ENCODE assay signal across 22 cellular contexts in the genomic region with DNA sequence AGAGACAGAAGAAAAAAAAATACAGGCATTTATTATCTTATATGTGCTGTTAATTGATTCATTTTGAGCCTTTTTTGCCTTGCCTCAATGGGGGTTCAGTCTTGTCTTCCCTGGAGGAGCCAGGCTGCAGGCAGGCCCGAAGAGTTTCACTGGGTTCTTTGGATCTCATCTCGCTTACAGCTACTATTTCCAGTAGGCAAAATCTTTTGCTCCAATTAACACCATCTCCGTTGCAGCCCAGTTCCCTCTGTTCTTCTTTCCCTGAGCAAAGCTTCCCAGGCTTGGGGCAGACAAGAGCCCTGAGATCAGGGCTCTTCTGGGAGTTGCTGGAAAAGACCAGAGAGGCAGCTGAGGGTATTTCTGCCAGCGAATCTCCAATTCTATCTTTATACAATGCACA.
"Had no signal": no experiment of that assay in that cellular context is flagged by ENCODE, and none has a peak within 500 bp of the region (broad histone marks: within the 10 kb centered on the region; RNA-seq: fewer than 3 reads in every experiment).

No MANE protein-coding gene starts in this region.

- H3K27ac Mint-ChIP-seq: dendritic cell treated with granulocyte-macrophage colony-stimulating factor and Interleukin-4, amounts not matched to agents 40 ng/mL and 50 ng/mL, for 4 days; effector memory CD8-positive, alpha-beta T cell; endodermal cell had no signal

- H3K4me3 ChIP-seq: colonic mucosa, coronary artery, dorsolateral prefrontal cortex, esophagus squamous epithelium, gastrocnemius medialis, gastroesophageal sphincter, heart left ventricle, heart right ventricle had no signal

- H3K9me3 Mint-ChIP-seq: dendritic cell treated with granulocyte-macrophage colony-stimulating factor and Interleukin-4, amounts not matched to agents 40 ng/mL and 50 ng/mL, for 4 days; endodermal cell had no signal

- H3K4me1 ChIP-seq: colonic mucosa, esophagus squamous epithelium, foreskin keratinocyte, gastrocnemius medialis, gastroesophageal sphincter, heart left ventricle, heart right ventricle had no signal

- H3K27me3 ChIP-seq: colonic mucosa, dorsolateral prefrontal cortex, esophagus squamous epithelium, foreskin keratinocyte, gastrocnemius medialis, gastroesophageal sphincter, heart left ventricle, heart right ventricle had no signal

- H3K4me3 Mint-ChIP-seq: dendritic cell treated with granulocyte-macrophage colony-stimulating factor and Interleukin-4, amounts not matched to agents 40 ng/mL and 50 ng/mL, for 4 days; effector memory CD8-positive, alpha-beta T cell; endodermal cell had no signal

- H3K9me3 ChIP-seq: colonic mucosa, esophagus squamous epithelium, gastrocnemius medialis, gastroesophageal sphincter, heart left ventricle, heart right ventricle had no signal

- H3K27ac ChIP-seq: colonic mucosa, coronary artery, dorsolateral prefrontal cortex, epithelial cell of prostate, esophagus squamous epithelium, foreskin keratinocyte, gastrocnemius medialis, gastroesophageal sphincter, heart left ventricle, heart right ventricle had no signal

- H3K36me3 ChIP-seq: colonic mucosa, esophagus squamous epithelium, gastrocnemius medialis, gastroesophageal sphincter, heart left ventricle, heart right ventricle had no signal

- H3K27me3 Mint-ChIP-seq: dendritic cell treated with granulocyte-macrophage colony-stimulating factor and Interleukin-4, amounts not matched to agents 40 ng/mL and 50 ng/mL, for 4 days; effector memory CD8-positive, alpha-beta T cell had no signal

- DNase-seq: colonic mucosa; cortex of kidney; dermis blood vessel endothelial cell; dorsolateral prefrontal cortex; effector CD4-positive, alpha-beta T cell; effector CD8-positive, alpha-beta T cell; effector memory CD4-positive, alpha-beta T cell; effector memory CD8-positive, alpha-beta T cell; endodermal cell; erythroblast; esophagus squamous epithelium; foreskin fibroblast; foreskin keratinocyte; foreskin melanocyte; gastrocnemius medialis; glutamatergic neuron; heart left ventricle; heart right ventricle had no signal
